13 cellular contexts compared by ENCODE assay signal in the genomic region with DNA sequence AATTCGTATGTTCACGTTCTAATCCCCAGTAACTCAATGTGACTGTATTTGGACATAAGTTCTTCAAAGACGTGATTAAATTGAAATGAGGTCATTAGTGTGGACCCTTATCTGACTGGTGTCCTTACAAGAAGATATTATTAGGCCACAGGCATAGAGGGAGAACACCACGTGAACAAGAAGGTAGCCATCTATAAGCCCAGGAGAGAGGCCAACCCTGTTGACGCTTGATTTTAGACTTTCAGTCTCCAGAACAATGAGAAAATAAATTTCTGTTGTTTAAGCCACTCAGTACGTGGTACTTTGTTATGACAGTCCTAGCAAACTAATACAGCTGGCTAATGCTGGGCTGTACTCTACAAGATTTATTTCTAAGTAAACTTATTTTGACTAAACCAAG. TPM values are rescaled to one million over a fixed set of nuclear protein-coding genes. Genes with fewer than 3 reads are reported as not detected.
DNase-seq lines count a peak whose midpoint lies in the region; ATAC-seq, FAIRE-seq and TF ChIP-seq lines count a peak whose summit lies in the region.
"Had no signal": no experiment of that assay in that cellular context is flagged by ENCODE, and none has a peak within 500 bp of the region (broad histone marks: within the 10 kb centered on the region; RNA-seq: fewer than 3 reads in every experiment).

No MANE protein-coding gene starts in this region.

- BruUV-seq in HepG2 (replicated peaks; lab: Mats Ljungman, UMichigan), result no TSS peak

- no peak overlapping the region for H2BK120ac ChIP-seq in mesenchymal stem cell (ENCODE audit: low read depth, low read length)

- H3K36me3 ChIP-seq in HepG2 (replicated peaks in 1 of 2; ENCODE audit: control insufficient read depth in 1 of 2, insufficient read depth in 2 of 2, low read length in 2 of 2) (peaks cover 3 to 4% of the 10 kb centered on the region in 2 experiments; a peak in 2 of 5 replicates), right lobe of liver (peaks cover 0 to 4% (median 0%) of the 10 kb centered on the region in 4 donors), transverse colon (no peaks in the 10 kb centered on the region), hepatocyte (replicated peaks; ENCODE audit: insufficient read depth, low read depth) (no peaks in the 10 kb centered on the region), mesenchymal stem cell (ENCODE audit: control insufficient read depth in 1 of 2, insufficient read depth in 2 of 2, low read depth in 1 of 2, low read length in 2 of 2) (peaks cover 2 to 16% of the 10 kb centered on the region in 2 experiments)

- POLR2A ChIA-PET in HepG2 (lab: Yijun Ruan, JAX) (no interaction called here), GM10248 (lab: Yijun Ruan, JAX) (interaction anchor here (0.6 kb wide), 1 partner anchor 25 kb away, joined by 3 read pairs; no protein-coding TSS in a partner anchor)
- POLR2A ChIA-PET in activated CD4-positive, alpha-beta memory T cell treated with anti-CD3 and anti-CD28 coated beads for 36 hours (lab: Charles Lee), result no interaction called here

- H3K14ac ChIP-seq in mesenchymal stem cell (ENCODE audit: low read length in 2 of 2), result no peak overlapping the region

- H2AFZ ChIP-seq in HepG2 (ENCODE audit: low read length) (no peak overlapping the region), hepatocyte (no peak overlapping the region), mesenchymal stem cell (ENCODE audit: low read depth, low read length) (no peak overlapping the region)

- TF ChIP-seq POLR2A in HepG2 (IDR thresholded peaks at IDR 0.05; ENCODE audit: insufficient read depth in 1 of 2, low read depth in 2 of 2, low read length in 2 of 2) (no peak), right lobe of liver (IDR thresholded peaks at IDR 0.05) (no peak), transverse colon (IDR thresholded peaks at IDR 0.05) (no peak)

- 0 out of 2 replicates have a peak overlapping the region, but pooled peaks have one; percentile 27 for H3K4me2 ChIP-seq in HepG2 (ENCODE audit: low read depth, low read length)
- no peak overlapping the region for H3K4me2 ChIP-seq in hepatocyte
- no peak overlapping the region for H3K4me2 ChIP-seq in mesenchymal stem cell (ENCODE audit: low read length, poor library complexity, severe bottlenecking)

- no peak overlapping the region for H3K9ac ChIP-seq in HepG2 (ENCODE audit: insufficient read depth, low read depth, low read length)
- H3K9ac ChIP-seq in mesenchymal stem cell (ENCODE audit: low read length), result no peak overlapping the region

- DNase-seq in HepG2 (ENCODE audit: low spot score) (no peak), right lobe of liver (no peak), memory B cell (ENCODE audit: low spot score in 2 of 2) (no peak), transverse colon (no peak), GM10248 (ENCODE audit: extremely low spot score) (no peak), hepatocyte (ENCODE audit: low spot score) (no peak), mesenchymal stem cell (no peak)
- DNase-seq in activated CD4-positive, alpha-beta memory T cell treated with anti-CD3 and anti-CD28 coated beads for 36 hours, result no peak
- DNase-seq: IMR-90, NCI-H146, NCI-H748 treated with DMSO at 0.1 percent for 48 hours had no signal

- H3K4me1 ChIP-seq in HepG2 (ENCODE audit: insufficient read depth, low read length) (peaks cover 35% of the 10 kb centered on the region), right lobe of liver (peaks cover 0 to 14% (median 1%) of the 10 kb centered on the region in 4 donors), transverse colon (peaks cover 11 to 22% (median 16%) of the 10 kb centered on the region in 4 donors), hepatocyte (ENCODE audit: insufficient read depth) (no peaks in the 10 kb centered on the region), mesenchymal stem cell (ENCODE audit: control insufficient read depth, insufficient read depth, low read depth, low read length) (peaks cover 1% of the 10 kb centered on the region)

- peaks cover 33% of the 10 kb centered on the region for H3K4me1 Mint-ChIP-seq in activated CD4-positive, alpha-beta memory T cell treated with anti-CD3 and anti-CD28 coated beads for 36 hours (ENCODE audit: low read depth)
- peaks cover 6% of the 10 kb centered on the region for H3K4me1 Mint-ChIP-seq in memory B cell

- H3K27ac Mint-ChIP-seq in activated CD4-positive, alpha-beta memory T cell treated with anti-CD3 and anti-CD28 coated beads for 36 hours, result no peak overlapping the region
- no peak overlapping the region for H3K27ac Mint-ChIP-seq in memory B cell

- H3K23ac ChIP-seq in mesenchymal stem cell (ENCODE audit: low read length in 2 of 2), result no peak overlapping the region

- no peak for TF ChIP-seq RAD21 in HepG2 (CRISPR knock-in tag; IDR thresholded peaks at IDR 0.05)

- H3K18ac ChIP-seq in mesenchymal stem cell (ENCODE audit: low read depth in 1 of 2, low read length in 2 of 2), result no peak overlapping the region

- in situ Hi-C loops in HepG2 (cut with HindIII; ENCODE audit: extremely low pct_ligation_motif_present, low pct_unique_long_range_greater_than_20kb), result no loop called here
- in situ Hi-C loops in transverse colon (cut with MboI; ENCODE audit: low pct_ligation_motif_present in 1 of 4, low pct_unique_long_range_greater_than_20kb in 1 of 4, low sequenced_read_pairs in 3 of 4), result no loop called here

- H3K27me3 Mint-ChIP-seq in activated CD4-positive, alpha-beta memory T cell treated with anti-CD3 and anti-CD28 coated beads for 36 hours, result no peaks in the 10 kb centered on the region
- H3K27me3 Mint-ChIP-seq in memory B cell, result no peaks in the 10 kb centered on the region

- TF ChIP-seq EP300 in HepG2 (IDR thresholded peaks at IDR 0.05; ENCODE audit: low read depth in 2 of 2, low read length in 2 of 2), result no peak
- no peak for TF ChIP-seq EP300 in HepG2 (CRISPR knock-in tag; IDR thresholded peaks at IDR 0.05; ENCODE audit: borderline replicate concordance)
- no peak for TF ChIP-seq EP300 in transverse colon (IDR thresholded peaks at IDR 0.05; ENCODE audit: low read depth)

- no peaks in the 10 kb centered on the region for H3K9me2 ChIP-seq in hepatocyte (replicated peaks; ENCODE audit: insufficient read depth)

- no peak for FAIRE-seq in HepG2 (lab: Jason Lieb, UNC)
- FAIRE-seq: G401.6 had no signal

- H3K9me3 ChIP-seq in HepG2 (ENCODE audit: low read length) (no peaks in the 10 kb centered on the region), right lobe of liver (no peaks in the 10 kb centered on the region), transverse colon (no peaks in the 10 kb centered on the region), hepatocyte (ENCODE audit: low read depth) (no peaks in the 10 kb centered on the region), mesenchymal stem cell (ENCODE audit: control insufficient read depth, low read length) (no peaks in the 10 kb centered on the region)
- H3K9me3 ChIP-seq: esophagus muscularis mucosa had no signal

- intact Hi-C loops in HepG2 (cut with micrococcal nuclease; ENCODE audit: unreplicated experiment) (no loop called here), right lobe of liver (cut with DNase I) (no loop called here), transverse colon (cut with DNase I; ENCODE audit: low total_unique reads) (no loop called here)
- intact Hi-C loops in activated CD4-positive, alpha-beta memory T cell treated with anti-CD3 and anti-CD28 coated beads for 36 hours (cut with micrococcal nuclease), result loop anchor here (5.0 kb wide), 3 partner anchors 124 to 1161 kb away; a partner anchor contains a TSS

- H3K27ac ChIP-seq in HepG2 (ENCODE audit: extremely low read length, insufficient read depth, low read length), result no peak overlapping the region
- H3K27ac ChIP-seq in right lobe of liver, result no peak overlapping the region
- H3K27ac ChIP-seq in transverse colon, result peak overlapping the region in 3 of 4 donors; percentile 84 to 94 (median 92)
- no peak overlapping the region for H3K27ac ChIP-seq in hepatocyte
- H3K27ac ChIP-seq in mesenchymal stem cell (ENCODE audit: low read length, poor library complexity, severe bottlenecking), result no peak overlapping the region

- H4K20me1 ChIP-seq in HepG2 (ENCODE audit: insufficient read depth, low read length), result peaks cover 19% of the 10 kb centered on the region
- peaks cover 16% of the 10 kb centered on the region for H4K20me1 ChIP-seq in hepatocyte (ENCODE audit: insufficient read depth, poor library complexity, severe bottlenecking)

- H4K91ac ChIP-seq in mesenchymal stem cell (ENCODE audit: low read length), result no peak overlapping the region

- H3K79me2 ChIP-seq in HepG2 (ENCODE audit: insufficient read depth, low read length), result peaks cover 33% of the 10 kb centered on the region
- H3K79me2 ChIP-seq in hepatocyte, result peaks cover 27% of the 10 kb centered on the region

- no peak overlapping the region for H3K4ac ChIP-seq in mesenchymal stem cell (ENCODE audit: low read depth in 1 of 2, low read length in 2 of 2)

- no peak overlapping the region for H2AK5ac ChIP-seq in mesenchymal stem cell (ENCODE audit: low read length, severe bottlenecking)

- H3K27me3 ChIP-seq in HepG2 (ENCODE audit: control insufficient read depth in 1 of 2, insufficient read depth in 2 of 2, low read length in 2 of 2), result no peaks in the 10 kb centered on the region
- no peaks in the 10 kb centered on the region for H3K27me3 ChIP-seq in right lobe of liver
- H3K27me3 ChIP-seq in transverse colon, result no peaks in the 10 kb centered on the region
- H3K27me3 ChIP-seq in hepatocyte, result no peaks in the 10 kb centered on the region
- no peaks in the 10 kb centered on the region for H3K27me3 ChIP-seq in mesenchymal stem cell (ENCODE audit: control insufficient read depth in 1 of 2, insufficient read depth in 1 of 2, low read length in 2 of 2)
- H3K27me3 ChIP-seq: esophagus muscularis mucosa had no signal

- 54% methylated on average over 5 of the region's 6 CpGs for WGBS in HepG2 (ENCODE audit: low lambda C conversion rate)
- 72% methylated on average over 6 of the region's 6 CpGs for WGBS in right lobe of liver (ENCODE audit: insufficient coverage, low coverage, low lambda C conversion rate, missing lambda C conversion rate)
- 75% methylated on average over 6 of the region's 6 CpGs; no CpG with 5 or more reads in 1 of the 2 donors for WGBS in transverse colon (ENCODE audit: low coverage in 1 of 2), 2 donors
- WGBS in hepatocyte (ENCODE audit: low lambda C conversion rate, missing lambda C conversion rate), result 72% methylated on average over 6 of the region's 6 CpGs
- 91% methylated on average over 5 of the region's 6 CpGs for WGBS in mesenchymal stem cell

- CTCF ChIA-PET in HepG2 (lab: Yijun Ruan, JAX; ENCODE audit: low intra/inter-chr PET ratio, low total read pairs) (no interaction called here), GM10248 (lab: Yijun Ruan, JAX) (no interaction called here)
- CTCF ChIA-PET in activated CD4-positive, alpha-beta memory T cell treated with anti-CD3 and anti-CD28 coated beads for 36 hours (lab: Charles Lee), result no interaction called here

- no peak overlapping the region for H2BK15ac ChIP-seq in mesenchymal stem cell (ENCODE audit: low read depth, poor library complexity, severe bottlenecking)

- peak overlapping the region; percentile 55 for H3K4me3 Mint-ChIP-seq in activated CD4-positive, alpha-beta memory T cell treated with anti-CD3 and anti-CD28 coated beads for 36 hours
- H3K4me3 Mint-ChIP-seq in memory B cell, result peak overlapping the region; percentile 54

- H3K79me1 ChIP-seq in mesenchymal stem cell (replicated peaks; ENCODE audit: low read length, poor library complexity, severe bottlenecking), result no peaks in the 10 kb centered on the region

- H2BK12ac ChIP-seq in mesenchymal stem cell (ENCODE audit: low read length in 2 of 2), result no peak overlapping the region

- peaks cover 14% of the 10 kb centered on the region for H3K36me3 Mint-ChIP-seq in activated CD4-positive, alpha-beta memory T cell treated with anti-CD3 and anti-CD28 coated beads for 36 hours
- H3K36me3 Mint-ChIP-seq in memory B cell, result peaks cover 2% of the 10 kb centered on the region

- H4K8ac ChIP-seq in mesenchymal stem cell (ENCODE audit: low read length), result no peak overlapping the region

- no peaks in the 10 kb centered on the region for H3K9me3 Mint-ChIP-seq in activated CD4-positive, alpha-beta memory T cell treated with anti-CD3 and anti-CD28 coated beads for 36 hours
- no peaks in the 10 kb centered on the region for H3K9me3 Mint-ChIP-seq in memory B cell

- H2BK5ac ChIP-seq in mesenchymal stem cell (ENCODE audit: low read depth, low read length, poor library complexity, severe bottlenecking), result no peak overlapping the region

- H3K4me3 ChIP-seq in HepG2 (replicated peaks in 1 of 3; ENCODE audit: insufficient read depth in 1 of 3, low read depth in 2 of 3, low read length in 3 of 3), result no peak overlapping the region
- H3K4me3 ChIP-seq in right lobe of liver, result no peak overlapping the region
- H3K4me3 ChIP-seq in transverse colon, result no peak overlapping the region
- no peak overlapping the region for H3K4me3 ChIP-seq in hepatocyte
- H3K4me3 ChIP-seq in mesenchymal stem cell (ENCODE audit: insufficient read depth in 1 of 2, low read depth in 1 of 2, low read length in 2 of 2), result no peak overlapping the region

- ATAC-seq in HepG2 (no peak), right lobe of liver (no peak), memory B cell (ENCODE audit: low read depth) (no peak)

- TF ChIP-seq CTCF in HepG2 (CRISPR knock-in tag; IDR thresholded peaks at IDR 0.05) (no peak), right lobe of liver (IDR thresholded peaks at IDR 0.05) (no peak), transverse colon (IDR thresholded peaks at IDR 0.05) (no peak), GM10248 (IDR thresholded peaks at IDR 0.05; ENCODE audit: control extremely low read depth, extremely low read depth, low read depth, missing control alignments) (no peak), hepatocyte (IDR thresholded peaks at IDR 0.05; ENCODE audit: poor library complexity) (no peak)

RNA-seq across cellular contexts. Expression of a gene that starts 1.5 kb away (rescaled TPM):
- total RNA-seq in HepG2 (2016; rRNA removed; fragmentation: Illumina TruSeq; extraction: Trizol) (82.7 and 124 TPM in 2 replicates), right lobe of liver (10 to 100 TPM; 31.1 to 71.6 (median 44.4) TPM), transverse colon (10 to 100 TPM; 10.7 to 45.9 (median 19.9) TPM), hepatocyte (50.8 and 55.5 TPM in 2 replicates)
- 5.1 and 6.9 TPM in 2 replicates for total RNA-seq in HepG2 (2016; cell fraction: cytosol; rRNA removed; fragmentation: Illumina TruSeq; extraction: Trizol; ENCODE audit: low read depth)
- 79.6 and 135 TPM in 2 replicates for total RNA-seq in HepG2 (2016; cell fraction: insoluble cytoplasmic fraction; rRNA removed; fragmentation: Illumina TruSeq; extraction: Trizol)
- 24.9 and 26.4 TPM in 2 replicates for total RNA-seq in HepG2 (2016; cell fraction: membrane; rRNA removed; fragmentation: Illumina TruSeq; extraction: Trizol)
- total RNA-seq in HepG2 (2016; cell fraction: nucleus; rRNA removed; fragmentation: Illumina TruSeq; extraction: Trizol), result 38.4 and 40.2 TPM in 2 replicates
- polyA plus RNA-seq in HepG2 (2011; rRNA removed) (24.9 and 35.1 TPM in 2 replicates), hepatocyte (47.9 and 48.5 TPM in 2 replicates)
- polyA plus RNA-seq in HepG2 (2011; cell fraction: cytosol; rRNA removed), result 7.5 and 14.6 TPM in 2 replicates
- polyA plus RNA-seq in HepG2 (2011; cell fraction: nucleus; rRNA removed), result 7.1 and 9.1 TPM in 2 replicates
- polyA plus RNA-seq in HepG2 (2012), result 59.9 and 64.7 TPM in 2 replicates
- polyA plus RNA-seq in HepG2 (2016; cell fraction: cytosol; fragmentation: Illumina TruSeq; extraction: Trizol; ENCODE audit: low read depth), result 11.9 and 14.1 TPM in 2 replicates
- 199 and 224 TPM in 2 replicates for polyA plus RNA-seq in HepG2 (2016; cell fraction: insoluble cytoplasmic fraction; fragmentation: Illumina TruSeq; extraction: Trizol; ENCODE audit: low read depth)
- 30.3 and 31.0 TPM in 2 replicates for polyA plus RNA-seq in HepG2 (2016; cell fraction: membrane; fragmentation: Illumina TruSeq; extraction: Trizol; ENCODE audit: low read depth)
- polyA plus RNA-seq in HepG2 (2016; cell fraction: nucleus; fragmentation: Illumina TruSeq; extraction: Trizol; ENCODE audit: insufficient read depth, low read depth), result 76.8 and 77.3 TPM in 2 replicates
- polyA minus RNA-seq in HepG2 (2011; rRNA and poly(A)+ RNA removed; ENCODE audit: low replicate concordance), result 14.2 and 14.3 TPM in 2 replicates
- 31.8 and 32.0 TPM in 2 replicates for polyA minus RNA-seq in HepG2 (2011; cell fraction: cytosol; rRNA and poly(A)+ RNA removed)
- 24.5 and 26.0 TPM in 2 replicates for polyA minus RNA-seq in HepG2 (2011; cell fraction: nucleus; rRNA and poly(A)+ RNA removed)
- 100 to 1,000 TPM; 117 to 121 TPM for total RNA-seq in activated CD4-positive, alpha-beta memory T cell treated with anti-CD3 and anti-CD28 coated beads for 36 hours
- 25.7 TPM for polyA plus RNA-seq in mesenchymal stem cell (2013, experiment 1 of 2)
- 27.9 TPM for polyA plus RNA-seq in mesenchymal stem cell (2013, experiment 2 of 2)

RNA-seq across cellular contexts. Expression of a gene that starts 26.4 kb away (rescaled TPM):
- total RNA-seq in HepG2 (2016; rRNA removed; fragmentation: Illumina TruSeq; extraction: Trizol) (10.5 and 14.2 TPM in 2 replicates), right lobe of liver (under 1 TPM in 4 of 6 experiments, not detected in 2; 0.11 to 0.49 (median 0.30) TPM), transverse colon (1 to 10 TPM in 3 of 4 donors, not detected in 1; 2.1 to 4.4 (median 2.2) TPM), hepatocyte (1.7 and 2.4 TPM in 2 replicates)
- 1.6 and 1.7 TPM in 2 replicates for total RNA-seq in HepG2 (2016; cell fraction: cytosol; rRNA removed; fragmentation: Illumina TruSeq; extraction: Trizol; ENCODE audit: low read depth)
- total RNA-seq in HepG2 (2016; cell fraction: insoluble cytoplasmic fraction; rRNA removed; fragmentation: Illumina TruSeq; extraction: Trizol), result 10.8 and 14.2 TPM in 2 replicates
- total RNA-seq in HepG2 (2016; cell fraction: membrane; rRNA removed; fragmentation: Illumina TruSeq; extraction: Trizol), result 4.6 and 5.0 TPM in 2 replicates
- 6.9 and 9.9 TPM in 2 replicates for total RNA-seq in HepG2 (2016; cell fraction: nucleus; rRNA removed; fragmentation: Illumina TruSeq; extraction: Trizol)
- polyA plus RNA-seq in HepG2 (2011; rRNA removed) (7.2 and 9.6 TPM in 2 replicates), hepatocyte (0.94 and 2.3 TPM in 2 replicates)
- 5.8 and 5.9 TPM in 2 replicates for polyA plus RNA-seq in HepG2 (2011; cell fraction: cytosol; rRNA removed)
- polyA plus RNA-seq in HepG2 (2011; cell fraction: nucleus; rRNA removed), result 8.1 and 8.2 TPM in 2 replicates
- polyA plus RNA-seq in HepG2 (2012), result 7.2 and 8.2 TPM in 2 replicates
- 1.3 and 1.5 TPM in 2 replicates for polyA plus RNA-seq in HepG2 (2016; cell fraction: cytosol; fragmentation: Illumina TruSeq; extraction: Trizol; ENCODE audit: low read depth)
- 15.0 and 15.7 TPM in 2 replicates for polyA plus RNA-seq in HepG2 (2016; cell fraction: insoluble cytoplasmic fraction; fragmentation: Illumina TruSeq; extraction: Trizol; ENCODE audit: low read depth)
- polyA plus RNA-seq in HepG2 (2016; cell fraction: membrane; fragmentation: Illumina TruSeq; extraction: Trizol; ENCODE audit: low read depth), result 3.5 and 4.2 TPM in 2 replicates
- 17.4 and 18.7 TPM in 2 replicates for polyA plus RNA-seq in HepG2 (2016; cell fraction: nucleus; fragmentation: Illumina TruSeq; extraction: Trizol; ENCODE audit: insufficient read depth, low read depth)
- polyA minus RNA-seq in HepG2 (2011; rRNA and poly(A)+ RNA removed; ENCODE audit: low replicate concordance), result 0.07 and 4.4 TPM in 2 replicates
- 5.4 and 6.0 TPM in 2 replicates for polyA minus RNA-seq in HepG2 (2011; cell fraction: cytosol; rRNA and poly(A)+ RNA removed)
- polyA minus RNA-seq in HepG2 (2011; cell fraction: nucleus; rRNA and poly(A)+ RNA removed), result 3.7 and 5.6 TPM in 2 replicates
- total RNA-seq in activated CD4-positive, alpha-beta memory T cell treated with anti-CD3 and anti-CD28 coated beads for 36 hours, result under 1 TPM; 0.22 to 0.24 TPM
- polyA plus RNA-seq in mesenchymal stem cell (2013, experiment 1 of 2), result 0.06 TPM
- polyA plus RNA-seq in mesenchymal stem cell (2013, experiment 2 of 2), result 0.12 TPM

Comparison
In these comparisons a context has a peak if more than half of its experiments do, and no peak if none do; other contexts are left out.
1. H3K27ac ChIP-seq: peak in transverse colon (3 of 4); none in HepG2 (single experiment), right lobe of liver (0 of 3), hepatocyte (single experiment) and mesenchymal stem cell (single experiment).